In the genomic region with DNA sequence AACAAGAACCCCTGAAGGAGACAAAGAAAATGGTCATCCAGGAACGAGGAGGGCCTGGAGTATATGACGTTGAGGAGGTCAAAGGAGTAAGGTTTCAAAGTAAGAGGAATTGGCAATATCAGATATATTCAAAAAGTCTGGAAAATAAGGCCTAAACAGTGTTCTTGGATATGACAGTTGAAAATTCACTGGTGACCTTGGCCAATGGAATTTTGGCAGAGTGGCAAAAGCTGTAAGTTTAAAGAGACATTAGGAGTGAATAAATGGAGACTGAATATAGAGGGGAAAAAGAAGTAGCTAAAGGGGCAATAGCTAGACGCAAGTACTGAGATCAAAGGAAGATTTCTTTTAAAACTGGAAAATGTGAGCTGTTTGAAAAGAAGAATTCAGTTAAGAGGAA, we compare ENCODE assay signal across 1 cellular context.
TF ChIP-seq lines count a peak whose summit lies in the region.

No MANE protein-coding gene starts in this region.

TF ChIP-seq in GM23338, 12 proteins besides CTCF, POLR2A, EP300 and RAD21 (continued from another document):
- TF ChIP-seq ZNF114 (CRISPR knock-in tag; IDR thresholded peaks at IDR 0.05) = no peak
- TF ChIP-seq, protein P1, sequence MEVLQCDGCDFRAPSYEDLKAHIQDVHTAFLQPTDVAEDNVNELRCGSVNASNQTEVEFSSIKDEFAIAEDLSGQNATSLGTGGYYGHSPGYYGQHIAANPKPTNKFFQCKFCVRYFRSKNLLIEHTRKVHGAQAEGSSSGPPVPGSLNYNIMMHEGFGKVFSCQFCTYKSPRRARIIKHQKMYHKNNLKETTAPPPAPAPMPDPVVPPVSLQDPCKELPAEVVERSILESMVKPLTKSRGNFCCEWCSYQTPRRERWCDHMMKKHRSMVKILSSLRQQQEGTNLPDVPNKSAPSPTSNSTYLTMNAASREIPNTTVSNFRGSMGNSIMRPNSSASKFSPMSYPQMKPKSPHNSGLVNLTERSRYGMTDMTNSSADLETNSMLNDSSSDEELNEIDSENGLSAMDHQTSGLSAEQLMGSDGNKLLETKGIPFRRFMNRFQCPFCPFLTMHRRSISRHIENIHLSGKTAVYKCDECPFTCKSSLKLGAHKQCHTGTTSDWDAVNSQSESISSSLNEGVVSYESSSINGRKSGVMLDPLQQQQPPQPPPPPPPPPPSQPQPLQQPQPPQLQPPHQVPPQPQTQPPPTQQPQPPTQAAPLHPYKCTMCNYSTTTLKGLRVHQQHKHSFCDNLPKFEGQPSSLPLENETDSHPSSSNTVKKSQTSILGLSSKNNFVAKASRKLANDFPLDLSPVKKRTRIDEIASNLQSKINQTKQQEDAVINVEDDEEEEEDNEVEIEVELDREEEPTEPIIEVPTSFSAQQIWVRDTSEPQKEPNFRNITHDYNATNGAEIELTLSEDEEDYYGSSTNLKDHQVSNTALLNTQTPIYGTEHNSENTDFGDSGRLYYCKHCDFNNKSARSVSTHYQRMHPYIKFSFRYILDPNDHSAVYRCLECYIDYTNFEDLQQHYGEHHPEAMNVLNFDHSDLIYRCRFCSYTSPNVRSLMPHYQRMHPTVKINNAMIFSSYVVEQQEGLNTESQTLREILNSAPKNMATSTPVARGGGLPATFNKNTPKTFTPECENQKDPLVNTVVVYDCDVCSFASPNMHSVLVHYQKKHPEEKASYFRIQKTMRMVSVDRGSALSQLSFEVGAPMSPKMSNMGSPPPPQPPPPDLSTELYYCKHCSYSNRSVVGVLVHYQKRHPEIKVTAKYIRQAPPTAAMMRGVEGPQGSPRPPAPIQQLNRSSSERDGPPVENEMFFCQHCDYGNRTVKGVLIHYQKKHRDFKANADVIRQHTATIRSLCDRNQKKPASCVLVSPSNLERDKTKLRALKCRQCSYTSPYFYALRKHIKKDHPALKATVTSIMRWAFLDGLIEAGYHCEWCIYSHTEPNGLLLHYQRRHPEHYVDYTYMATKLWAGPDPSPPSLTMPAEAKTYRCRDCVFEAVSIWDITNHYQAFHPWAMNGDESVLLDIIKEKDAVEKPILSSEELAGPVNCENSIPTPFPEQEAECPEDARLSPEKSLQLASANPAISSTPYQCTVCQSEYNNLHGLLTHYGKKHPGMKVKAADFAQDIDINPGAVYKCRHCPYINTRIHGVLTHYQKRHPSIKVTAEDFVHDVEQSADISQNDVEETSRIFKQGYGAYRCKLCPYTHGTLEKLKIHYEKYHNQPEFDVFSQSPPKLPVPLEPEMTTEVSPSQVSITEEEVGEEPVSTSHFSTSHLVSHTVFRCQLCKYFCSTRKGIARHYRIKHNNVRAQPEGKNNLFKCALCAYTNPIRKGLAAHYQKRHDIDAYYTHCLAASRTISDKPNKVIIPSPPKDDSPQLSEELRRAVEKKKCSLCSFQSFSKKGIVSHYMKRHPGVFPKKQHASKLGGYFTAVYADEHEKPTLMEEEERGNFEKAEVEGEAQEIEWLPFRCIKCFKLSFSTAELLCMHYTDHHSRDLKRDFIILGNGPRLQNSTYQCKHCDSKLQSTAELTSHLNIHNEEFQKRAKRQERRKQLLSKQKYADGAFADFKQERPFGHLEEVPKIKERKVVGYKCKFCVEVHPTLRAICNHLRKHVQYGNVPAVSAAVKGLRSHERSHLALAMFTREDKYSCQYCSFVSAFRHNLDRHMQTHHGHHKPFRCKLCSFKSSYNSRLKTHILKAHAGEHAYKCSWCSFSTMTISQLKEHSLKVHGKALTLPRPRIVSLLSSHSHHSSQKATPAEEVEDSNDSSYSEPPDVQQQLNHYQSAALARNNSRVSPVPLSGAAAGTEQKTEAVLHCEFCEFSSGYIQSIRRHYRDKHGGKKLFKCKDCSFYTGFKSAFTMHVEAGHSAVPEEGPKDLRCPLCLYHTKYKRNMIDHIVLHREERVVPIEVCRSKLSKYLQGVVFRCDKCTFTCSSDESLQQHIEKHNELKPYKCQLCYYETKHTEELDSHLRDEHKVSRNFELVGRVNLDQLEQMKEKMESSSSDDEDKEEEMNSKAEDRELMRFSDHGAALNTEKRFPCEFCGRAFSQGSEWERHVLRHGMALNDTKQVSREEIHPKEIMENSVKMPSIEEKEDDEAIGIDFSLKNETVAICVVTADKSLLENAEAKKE (CRISPR knock-in tag; IDR thresholded peaks at IDR 0.05) = no peak
- TF ChIP-seq POLR2AphosphoS5 (IDR thresholded peaks at IDR 0.05; ENCODE audit: low read depth) = no peak
